12 cellular contexts compared by ENCODE assay signal in the genomic region with DNA sequence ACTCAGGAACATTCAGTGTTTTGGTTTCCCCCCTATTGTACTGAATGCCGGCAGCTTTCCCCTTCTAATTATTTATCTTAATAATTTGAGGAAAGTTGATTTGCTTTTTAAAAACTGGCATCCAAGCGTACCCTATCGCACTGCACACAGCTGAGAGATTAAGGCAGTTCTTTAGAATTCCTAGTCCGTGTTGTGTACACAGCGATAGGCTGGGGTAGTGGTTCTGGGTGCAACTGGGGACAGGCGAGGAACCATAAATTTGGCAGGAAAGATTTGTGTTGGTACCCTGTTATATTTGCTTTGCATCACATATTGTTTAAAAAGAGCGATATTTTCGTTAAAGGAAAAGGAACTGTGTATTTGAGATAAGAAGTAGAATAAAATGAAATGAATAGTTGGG. TPM values are rescaled to one million over a fixed set of nuclear protein-coding genes. Genes with fewer than 3 reads are reported as not detected.
DNase-seq lines count a peak whose midpoint lies in the region; ATAC-seq, FAIRE-seq and TF ChIP-seq lines count a peak whose summit lies in the region.
"Had no signal": no experiment of that assay in that cellular context is flagged by ENCODE, and none has a peak within 500 bp of the region (broad histone marks: within the 10 kb centered on the region; RNA-seq: fewer than 3 reads in every experiment).

No MANE protein-coding gene starts in this region.

- H3K4me2 ChIP-seq in GM12878 (ENCODE audit: control insufficient read depth, insufficient read depth) (peak overlapping the region; percentile 70), neural cell (ENCODE audit: low read length) (no peak overlapping the region)
- H3K4me2 ChIP-seq: BLaER1 had no signal

- TF ChIP-seq RAD21 in GM12878 (IDR thresholded peaks at IDR 0.05; ENCODE audit: insufficient read depth, low read depth, low read length), result no peak
- no peak for TF ChIP-seq RAD21 in neural cell (conservative IDR thresholded peaks at IDR 0.05)

- CTCF ChIA-PET in GM12878 (lab: Yijun Ruan, JAX), result interaction anchor here (1.1 to 3.0 kb wide), 5 partner anchors 55 to 166 kb away, joined by 4 to 14 read pairs (median 6); no protein-coding TSS in a partner anchor

- H3K4me3 Mint-ChIP-seq in CD14-positive monocyte, result peak overlapping the region; percentile 56 to 83
- H3K4me3 Mint-ChIP-seq in endodermal cell, result no peak overlapping the region

- POLR2A ChIA-PET in GM12878 (lab: Charles Lee), result interaction anchor here (1.3 kb wide), 1 partner anchor 13 kb away, joined by 3 read pairs; no protein-coding TSS in a partner anchor

- SMC1A ChIA-PET in GM12878 (lab: Charles Lee; ENCODE audit: uncharacterized antibody, unreplicated experiment), result interaction anchor here (1.1 to 2.9 kb wide), 10 partner anchors 13 to 91 kb away, joined by 3 to 12 read pairs (median 4); no protein-coding TSS in a partner anchor

- H3K79me2 ChIP-seq in GM12878 (ENCODE audit: control insufficient read depth, insufficient read depth, low read length), result peaks cover 33% of the 10 kb centered on the region
- H3K79me2 ChIP-seq in neural cell (replicated peaks; ENCODE audit: insufficient read depth, low read length), result peaks cover 16% of the 10 kb centered on the region

- H3K27ac Mint-ChIP-seq in CD14-positive monocyte (peak overlapping the region; percentile 92 to 99 (median 97)), endodermal cell (no peak overlapping the region)

- H3K4me3 ChIP-seq in GM12878, result peak overlapping the region; percentile 42
- peak overlapping the region; percentile 55 for H3K4me3 ChIP-seq in neural cell (ENCODE audit: low read length)
- H3K4me3 ChIP-seq in endodermal cell (ENCODE audit: low read length), result no peak overlapping the region
- H3K4me3 ChIP-seq: BLaER1, SJSA1 had no signal

- RAD21 ChIA-PET in GM12878 (lab: Charles Lee; ENCODE audit: unreplicated experiment), result interaction anchor here (1.3 to 2.8 kb wide), 4 partner anchors 21 to 89 kb away, joined by 6 to 19 read pairs (median 10); no protein-coding TSS in a partner anchor

- H3K9me2 ChIP-seq in neural cell (ENCODE audit: insufficient read depth, low read length), result no peaks in the 10 kb centered on the region

- peak overlapping the region; percentile 88 for H3K27ac ChIP-seq in GM12878 (ENCODE audit: control insufficient read depth, insufficient read depth)
- H3K27ac ChIP-seq in neural cell (ENCODE audit: low read length), result peak overlapping the region; percentile 84
- H3K27ac ChIP-seq in endodermal cell (ENCODE audit: low read depth, low read length), result no peak overlapping the region
- H3K27ac ChIP-seq: BLaER1, SJSA1 had no signal

- no peaks in the 10 kb centered on the region for H3K27me3 ChIP-seq in GM12878 (replicated peaks in 1 of 2; ENCODE audit: control insufficient read depth in 2 of 2, insufficient read depth in 2 of 2, low read length in 1 of 2)
- H3K27me3 ChIP-seq in neural cell (ENCODE audit: insufficient read depth, low read depth, low read length), result no peaks in the 10 kb centered on the region
- H3K27me3 ChIP-seq in endodermal cell (ENCODE audit: control insufficient read depth, insufficient read depth, low read length, poor library complexity, severe bottlenecking), result no peaks in the 10 kb centered on the region
- H3K27me3 ChIP-seq: BLaER1, SJSA1 had no signal

- no peaks in the 10 kb centered on the region for H3K36me3 ChIP-seq in GM12878 (ENCODE audit: control insufficient read depth in 2 of 2, insufficient read depth in 2 of 2, low read length in 1 of 2)
- no peaks in the 10 kb centered on the region for H3K36me3 ChIP-seq in neural cell (ENCODE audit: insufficient read depth, low read length)
- H3K36me3 ChIP-seq in endodermal cell (ENCODE audit: control insufficient read depth, insufficient read depth, low read length), result no peaks in the 10 kb centered on the region
- H3K36me3 ChIP-seq: BLaER1 had no signal

- ATAC-seq in HG02943 (IDR thresholded peaks at IDR 0.05; ENCODE audit: low read depth, unreplicated experiment), result peak; percentile 6
- ATAC-seq in GM12878, result no peak

- no TSS peak for BruUV-seq in GM12878 (replicated peaks; lab: Mats Ljungman, UMichigan)

- H3K36me3 Mint-ChIP-seq in CD14-positive monocyte (peaks cover 17 to 29% of the 10 kb centered on the region in 2 donors), endodermal cell (ENCODE audit: low read depth) (peaks cover 2% of the 10 kb centered on the region)

- in situ Hi-C loops in GM12878 (cut with MboI), result no loop called here

- H4K20me1 ChIP-seq in GM12878 (ENCODE audit: control insufficient read depth, insufficient read depth) (no peaks in the 10 kb centered on the region), neural cell (ENCODE audit: insufficient read depth) (no peaks in the 10 kb centered on the region)

- 94% methylated on average over 8 of the region's 8 CpGs for WGBS in GM12878 (ENCODE audit: insufficient coverage, insufficient replicate concordance, low lambda C conversion rate, missing lambda C conversion rate)
- 97 to 100% methylated on average over 4 to 8 of the region's 8 CpGs for whole genome bisulfite sequencing in endodermal cell (ENCODE audit: insufficient coverage in 1 of 2, insufficient read length in 1 of 2), 2 experiments

- H3K27me3 Mint-ChIP-seq in CD14-positive monocyte (ENCODE audit: low read depth in 3 of 3) (peaks cover 0 to 2% (median 0%) of the 10 kb centered on the region in 3 donors), endodermal cell (ENCODE audit: insufficient read depth) (no peaks in the 10 kb centered on the region)

- TF ChIP-seq CTCF in CD14-positive monocyte (IDR thresholded peaks at IDR 0.05) (no peak), GM12878 (IDR thresholded peaks at IDR 0.05 in 2 of 3, conservative IDR thresholded peaks at IDR 0.05 in 1 of 3; ENCODE audit: control insufficient read depth in 2 of 3, extremely low read depth in 1 of 3, insufficient read depth in 1 of 3, low read depth in 3 of 3, low read length in 3 of 3) (no peak), neural cell (IDR thresholded peaks at IDR 0.05; ENCODE audit: poor library complexity, severe bottlenecking) (no peak), endodermal cell (conservative IDR thresholded peaks at IDR 0.05) (no peak)

- peaks cover 5% of the 10 kb centered on the region for H3F3A ChIP-seq in neural cell (ENCODE audit: insufficient read depth, low read length, poor library complexity, severe bottlenecking)

- DNase-seq in CD14-positive monocyte (ENCODE audit: low spot score) (no peak), GM12878 (ENCODE audit: low read depth, low spot score) (no peak), LoVo (ENCODE audit: low spot score) (no peak), EL (no peak), endodermal cell (no peak)
- DNase-seq in effector CD4-positive, alpha-beta T cell, result no peak
- DNase-seq: activated naive CD4-positive, alpha-beta T cell; NCI-H1417 treated with DMSO at 0.1 percent for 48 hours had no signal

- no peak for TF ChIP-seq EP300 in GM12878 (IDR thresholded peaks at IDR 0.05; ENCODE audit: borderline replicate concordance in 1 of 2, control insufficient read depth in 1 of 2, low read depth in 2 of 2, low read length in 2 of 2)
- no peak for TF ChIP-seq EP300 in neural cell (conservative IDR thresholded peaks at IDR 0.05; ENCODE audit: poor library complexity, severe bottlenecking)

- H3K9ac ChIP-seq in GM12878 (ENCODE audit: control insufficient read depth, insufficient read depth, low read length) (peak overlapping the region; percentile 55), neural cell (ENCODE audit: low read length) (peak overlapping the region; percentile 73), endodermal cell (ENCODE audit: extremely low read depth, low read length, poor library complexity, severe bottlenecking) (no peak overlapping the region)

- FAIRE-seq in GM12878 (lab: Jason Lieb, UNC), result no peak

- H3K9me3 ChIP-seq in GM12878 (replicated peaks; ENCODE audit: control insufficient read depth, insufficient read depth, low read length) (no peaks in the 10 kb centered on the region; the same call in 2 of the 3 replicates), neural cell (ENCODE audit: low read length) (no peaks in the 10 kb centered on the region), endodermal cell (ENCODE audit: control insufficient read depth, low read length) (no peaks in the 10 kb centered on the region)
- H3K9me3 ChIP-seq: BLaER1, SJSA1 had no signal

- H2AFZ ChIP-seq in GM12878 (ENCODE audit: control insufficient read depth, low read depth, low read length), result peak overlapping the region; percentile 51
- no peak overlapping the region for H2AFZ ChIP-seq in neural cell (ENCODE audit: low read depth, low read length)

- peaks cover 66% of the 10 kb centered on the region for H3K4me1 ChIP-seq in GM12878 (ENCODE audit: control insufficient read depth, insufficient read depth, low read length)
- H3K4me1 ChIP-seq in endodermal cell (ENCODE audit: control insufficient read depth, insufficient read depth, low read length), result peaks cover 15% of the 10 kb centered on the region
- H3K4me1 ChIP-seq: SJSA1 had no signal

- peaks cover 93% of the 10 kb centered on the region for H3K4me1 Mint-ChIP-seq in CD14-positive monocyte
- H3K4me1 Mint-ChIP-seq in endodermal cell, result peaks cover 50% of the 10 kb centered on the region

- intact Hi-C loops in CD14-positive monocyte (cut with micrococcal nuclease), result loop anchor here (5.0 to 10.0 kb wide), 3 partner anchors 33 to 45 kb away; partner anchors contain the start of gene PTPRJ (in 2 of the 2)
- intact Hi-C loops in GM12878 (cut with micrococcal nuclease; ENCODE audit: unreplicated experiment), result no loop called here

- H3K9me3 Mint-ChIP-seq in CD14-positive monocyte (peaks cover 0 to 2% (median 0%) of the 10 kb centered on the region in 7 donors), endodermal cell (no peaks in the 10 kb centered on the region)

- 0 out of 2 replicates have a peak, but pooled peaks have one; percentile 2 for TF ChIP-seq POLR2A in GM12878 (IDR thresholded peaks at IDR 0.05; ENCODE audit: low read depth, low read length)

RNA-seq across cellular contexts. Expression of gene PTPRJ, which starts 39.2 kb away (rescaled TPM):
- polyA plus RNA-seq in CD14-positive monocyte (10 to 100 TPM in 1 of 2 donors, 1 to 10 TPM in 1; 10.0 to 14.6 TPM), GM12878 (2011; rRNA removed) (0.22 and 0.37 TPM in 2 replicates), GM12878 (2014; fragmentation: Illumina TruSeq; extraction: Trizol) (11.0 and 11.7 TPM in 2 replicates), GM12878 (2014; fragmentation: Nextera tagmentation; extraction: Ambion mirVana) (under 1 TPM; 0.77 to 0.91 TPM), GM12878 (2014; rRNA removed) (7.6 and 9.1 TPM in 2 replicates), GM12878 (2016; fragmentation: Nextera tagmentation; extraction: Ambion mirVana) (1 to 10 TPM; 2.1 to 5.6 TPM), neural cell (8.6 and 9.3 TPM in 2 replicates)
- 26.1 and 28.1 TPM in 2 replicates for total RNA-seq in GM12878 (2013; cell fraction: nucleolus; rRNA removed)
- total RNA-seq in GM12878 (2014; rRNA removed) (10.3 and 11.6 TPM in 2 replicates), GM12878 (2014; rRNA removed; fragmentation: Illumina TruSeq; extraction: Trizol) (13.5 and 14.2 TPM in 2 replicates), GM12878 (2021) (21.0 and 22.4 TPM in 2 replicates), endodermal cell (10 to 100 TPM; 26.5 to 37.4 TPM)
- 4.1 TPM for polyA plus RNA-seq in GM12878 (2011; ENCODE audit: low read depth)
- 0.10 and 0.15 TPM in 2 replicates for polyA plus RNA-seq in GM12878 (2011; cell fraction: cytosol; rRNA removed)
- 0.15 and 0.34 TPM in 2 replicates for polyA plus RNA-seq in GM12878 (2011; cell fraction: nucleus; rRNA removed)
- polyA plus RNA-seq in GM12878 (2012), result 5.8 and 6.2 TPM in 2 replicates
- 0.15 TPM in 2 replicates for polyA minus RNA-seq in GM12878 (2011; rRNA and poly(A)+ RNA removed)
- 0.27 and 0.31 TPM in 2 replicates for polyA minus RNA-seq in GM12878 (2011; cell fraction: cytosol; rRNA and poly(A)+ RNA removed)
- under 0.01 and 0.19 TPM in 2 replicates for polyA minus RNA-seq in GM12878 (2011; cell fraction: nucleus; rRNA and poly(A)+ RNA removed)
- polyA minus RNA-seq in neural cell, result 39.7 and 40.3 TPM in 2 replicates
- polyA plus RNA-seq in endodermal cell (2013, experiment 1 of 2), result 11.9 TPM
- 12.4 TPM for polyA plus RNA-seq in endodermal cell (2013, experiment 2 of 2)
